8 cellular contexts compared by ENCODE assay signal in the genomic region with DNA sequence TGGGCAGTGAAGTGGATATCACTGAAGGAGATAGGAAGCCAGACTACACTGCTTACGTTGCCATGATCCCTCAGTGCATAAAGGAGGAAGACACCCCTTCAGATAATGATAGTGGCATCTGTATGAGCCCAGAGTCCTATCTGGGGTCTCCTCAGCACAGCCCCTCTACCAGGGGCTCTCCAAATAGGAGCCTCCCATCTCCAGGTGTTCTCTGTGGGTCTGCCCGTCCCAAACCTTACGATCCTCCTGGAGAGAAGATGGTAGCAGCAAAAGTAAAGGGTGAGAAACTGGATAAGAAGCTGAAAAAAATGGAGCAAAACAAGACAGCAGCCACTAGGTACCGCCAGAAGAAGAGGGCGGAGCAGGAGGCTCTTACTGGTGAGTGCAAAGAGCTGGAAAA. TPM values are rescaled to one million over a fixed set of nuclear protein-coding genes. Genes with fewer than 3 reads are reported as not detected.
DNase-seq lines count a peak whose midpoint lies in the region; ATAC-seq, FAIRE-seq and TF ChIP-seq lines count a peak whose summit lies in the region.
"Not testable (repeated sequence)": the region's sequence is repeated elsewhere in the genome, so short reads cannot be mapped to it uniquely, and the experiment has no call there.

No MANE protein-coding gene starts in this region.

- H2AK5ac ChIP-seq in neuronal stem cell (ENCODE audit: low read depth, low read length) = not testable (repeated sequence)

- H3K9me3 ChIP-seq in BLaER1 treated with 17β-estradiol and CSF1 and Interleukin-3, amounts not matched to agents 10 nM and 100 nM (replicated peaks in 1 of 11); HUES6 (ENCODE audit: control insufficient read depth, insufficient read depth, low read depth, low read length); T-helper 17 cell (ENCODE audit: control insufficient read depth, low read length, poor library complexity, severe bottlenecking); adrenal gland (replicated peaks in 1 of 3); endothelial cell of umbilical vein (replicated peaks; ENCODE audit: control insufficient read depth, insufficient read depth, low read length); kidney (ENCODE audit: control insufficient read depth in 1 of 2, low read length in 2 of 2); neuronal stem cell (replicated peaks in 1 of 2; ENCODE audit: control insufficient read depth in 2 of 2, insufficient read depth in 1 of 2, low read depth in 1 of 2, low read length in 2 of 2): not testable (repeated sequence)

- H4K8ac ChIP-seq in neuronal stem cell (ENCODE audit: low read depth, low read length) = not testable (repeated sequence)

- not testable (repeated sequence) for TF ChIP-seq POLR2A in adrenal gland (IDR thresholded peaks at IDR 0.05); endothelial cell of umbilical vein (IDR thresholded peaks at IDR 0.05; ENCODE audit: low read depth, low read length)

- H3K36me3 ChIP-seq in BLaER1 treated with 17β-estradiol and CSF1 and Interleukin-3, amounts not matched to agents 10 nM and 100 nM = peaks cover 37 to 67% (median 61%) of the 10 kb centered on the region in 11 experiments
- peaks cover 48% of the 10 kb centered on the region for H3K36me3 ChIP-seq in HUES6 (ENCODE audit: control insufficient read depth, insufficient read depth, low read length)
- peaks cover 0 to 40% of the 10 kb centered on the region in 2 donors for H3K36me3 ChIP-seq in adrenal gland (replicated peaks in 1 of 2)
- H3K36me3 ChIP-seq in endothelial cell of umbilical vein (ENCODE audit: control insufficient read depth in 2 of 2, extremely low read depth in 1 of 2, insufficient read depth in 2 of 2, low read length in 2 of 2) = peaks cover 5 to 21% of the 10 kb centered on the region in 2 experiments
- H3K36me3 ChIP-seq in kidney (ENCODE audit: control insufficient read depth in 1 of 2, insufficient read depth in 2 of 2, low read length in 2 of 2) = peaks cover 26 to 34% of the 10 kb centered on the region in 2 donors
- H3K36me3 ChIP-seq in neuronal stem cell (replicated peaks in 1 of 2; ENCODE audit: control insufficient read depth in 2 of 2, insufficient read depth in 2 of 2, low read length in 2 of 2) = peaks cover 35 to 63% of the 10 kb centered on the region in 2 donors

- H3K36me3 Mint-ChIP-seq in T-helper 17 cell (ENCODE audit: low read depth) = peaks cover 10% of the 10 kb centered on the region

- not testable (repeated sequence) for H3K79me1 ChIP-seq in neuronal stem cell (ENCODE audit: low read depth, low read length)

- not testable (repeated sequence) for H2BK120ac ChIP-seq in neuronal stem cell (ENCODE audit: low read depth, low read length)

- H3K23ac ChIP-seq in neuronal stem cell (ENCODE audit: low read depth, low read length, poor library complexity) = not testable (repeated sequence)

- not testable (repeated sequence) for H2BK5ac ChIP-seq in neuronal stem cell (ENCODE audit: low read length)

- CTCF ChIA-PET in endothelial cell of umbilical vein (lab: Charles Lee) = interaction anchor here (0.9 to 2.0 kb wide), 3 partner anchors 9 to 28 kb away, joined by 5 to 9 read pairs (median 9); no protein-coding TSS in a partner anchor

- H3K9ac ChIP-seq in BLaER1 treated with 17β-estradiol and CSF1 and Interleukin-3, amounts not matched to agents 10 nM and 100 nM = peak overlapping the region; percentile 94 to 100 (median 99)
- H3K9ac ChIP-seq in HUES6 (ENCODE audit: low read length) (peak overlapping the region; percentile 98), endothelial cell of umbilical vein (replicated peaks; ENCODE audit: extremely low read depth, insufficient read depth, low read length) (peak overlapping the region; percentile 97), kidney (ENCODE audit: low read length in 2 of 2) (peak overlapping the region; percentile 96 to 99)
- not testable (repeated sequence) for H3K9ac ChIP-seq in neuronal stem cell (ENCODE audit: low read depth, low read length, poor library complexity)

- DNase-seq in T-helper 17 cell; adrenal gland; endothelial cell of umbilical vein (ENCODE audit: low read depth, low spot score); neuronal stem cell (ENCODE audit: low spot score): not testable (repeated sequence)
- DNase-seq in kidney = peak; percentile 14

- peaks cover 60 to 73% (median 67%) of the 10 kb centered on the region in 10 experiments for H3K4me1 ChIP-seq in BLaER1 treated with 17β-estradiol and CSF1 and Interleukin-3, amounts not matched to agents 10 nM and 100 nM
- H3K4me1 ChIP-seq in HUES6 (ENCODE audit: control insufficient read depth, insufficient read depth, low read length) (peaks cover 11% of the 10 kb centered on the region), adrenal gland (replicated peaks in 1 of 2) (peaks cover 36 to 59% of the 10 kb centered on the region in 2 donors), endothelial cell of umbilical vein (ENCODE audit: control insufficient read depth, extremely low read depth, insufficient read depth, low read length) (peaks cover 15% of the 10 kb centered on the region), kidney (ENCODE audit: control insufficient read depth in 1 of 2, insufficient read depth in 1 of 2, low read depth in 1 of 2, low read length in 2 of 2) (peaks cover 26 to 40% of the 10 kb centered on the region in 2 donors), neuronal stem cell (ENCODE audit: control insufficient read depth in 2 of 2, insufficient read depth in 1 of 2, low read depth in 1 of 2, low read length in 2 of 2) (peaks cover 21 to 24% of the 10 kb centered on the region in 2 donors)

- peak overlapping the region; percentile 97 for H3K4me3 Mint-ChIP-seq in T-helper 17 cell

- ATAC-seq in T-helper 17 cell = not testable (repeated sequence)

- H3K4me3 ChIP-seq in BLaER1 treated with 17β-estradiol and CSF1 and Interleukin-3, amounts not matched to agents 10 nM and 100 nM = peak overlapping the region; percentile 80 to 100 (median 98)
- H3K4me3 ChIP-seq in HUES6 (ENCODE audit: low read depth, low read length) = peak overlapping the region; percentile 80
- peak overlapping the region in 2 of 4 donors; percentile 22 to 98 for H3K4me3 ChIP-seq in adrenal gland
- peak overlapping the region; percentile 50 to 96 (median 92) for H3K4me3 ChIP-seq in endothelial cell of umbilical vein (replicated peaks in 1 of 3; ENCODE audit: insufficient read depth in 1 of 3, low read depth in 1 of 3, low read length in 3 of 3)
- peak overlapping the region; percentile 87 to 94 for H3K4me3 ChIP-seq in kidney (ENCODE audit: low read length in 2 of 2)
- peak overlapping the region in 1 of 2 donors; percentile 56 for H3K4me3 ChIP-seq in neuronal stem cell (ENCODE audit: low read length in 2 of 2)

- H3K27me3 Mint-ChIP-seq in T-helper 17 cell = not testable (repeated sequence)

- peaks cover 62 to 87% (median 67%) of the 10 kb centered on the region in 11 experiments for H4K20me1 ChIP-seq in BLaER1 treated with 17β-estradiol and CSF1 and Interleukin-3, amounts not matched to agents 10 nM and 100 nM
- H4K20me1 ChIP-seq in endothelial cell of umbilical vein (replicated peaks; ENCODE audit: control insufficient read depth, extremely low read depth, insufficient read depth, low read length) = not testable (repeated sequence)

- not testable (repeated sequence) for H3K9me1 ChIP-seq in endothelial cell of umbilical vein (replicated peaks; ENCODE audit: control insufficient read depth, extremely low read depth, insufficient read depth, low read length)

- WGBS in adrenal gland, 4 donors = 9 to 17% (median 15%) methylated on average over 4 to 5 of the region's 5 CpGs
- WGBS in neuronal stem cell (ENCODE audit: extremely low coverage in 2 of 2, insufficient read length in 2 of 2, insufficient replicate concordance in 1 of 2), 2 donors = no CpG with 5 or more reads among the region's 5 CpGs

- H3K27ac ChIP-seq in BLaER1 treated with 17β-estradiol and CSF1 and Interleukin-3, amounts not matched to agents 10 nM and 100 nM = peak overlapping the region in 10 of 11 experiments; percentile 97 to 100 (median 98); a peak in 19 of 22 replicates
- H3K27ac ChIP-seq in HUES6 (ENCODE audit: low read depth, low read length); endothelial cell of umbilical vein (ENCODE audit: insufficient read depth, low read depth, low read length); neuronal stem cell (replicated peaks; ENCODE audit: low read length): not testable (repeated sequence)
- H3K27ac ChIP-seq in adrenal gland (peak overlapping the region in 3 of 5 donors; percentile 96 to 99 (median 98)), kidney (ENCODE audit: low read depth in 2 of 2, low read length in 2 of 2) (peak overlapping the region in 1 of 2 donors; percentile 100), temporal lobe (ENCODE audit: low read depth, low read length) (peak overlapping the region; percentile 56)

- H2AFZ ChIP-seq in endothelial cell of umbilical vein (ENCODE audit: low read depth, low read length); neuronal stem cell (ENCODE audit: low read length): not testable (repeated sequence)

- H3K27ac Mint-ChIP-seq in T-helper 17 cell = peak overlapping the region; percentile 99

- BruUV-seq in endothelial cell of umbilical vein (replicated peaks; lab: Mats Ljungman, UMichigan) = not testable (repeated sequence)

- H3K79me2 ChIP-seq in endothelial cell of umbilical vein (ENCODE audit: control insufficient read depth, insufficient read depth, low read length) = peaks cover 42% of the 10 kb centered on the region

- POLR2A ChIA-PET in endothelial cell of umbilical vein (lab: Charles Lee) = interaction anchor here (0.7 to 1.3 kb wide), 3 partner anchors 24 to 205 kb away, joined by 3 to 4 read pairs (median 3); a partner anchor contains a TSS

- dilution Hi-C loops in endothelial cell of umbilical vein (cut with MboI; ENCODE audit: extremely low pct_ligation_motif_present, low sequenced_read_pairs) = not testable (repeated sequence)

- not testable (repeated sequence) for H3K14ac ChIP-seq in neuronal stem cell (ENCODE audit: low read length)

- not testable (repeated sequence) for H3K27me3 ChIP-seq in BLaER1 treated with 17β-estradiol and CSF1 and Interleukin-3, amounts not matched to agents 10 nM and 100 nM; HUES6 (ENCODE audit: control insufficient read depth, insufficient read depth, low read length); adrenal gland; endothelial cell of umbilical vein (ENCODE audit: control insufficient read depth in 2 of 2, insufficient read depth in 2 of 2, low read length in 2 of 2); neuronal stem cell (ENCODE audit: control insufficient read depth in 3 of 3, insufficient read depth in 3 of 3, low read depth in 1 of 3, low read length in 3 of 3)

- not testable (repeated sequence) for H3K18ac ChIP-seq in neuronal stem cell (ENCODE audit: low read length)

- not testable (repeated sequence) for H3K4ac ChIP-seq in neuronal stem cell (ENCODE audit: low read length)

- H3K4me1 Mint-ChIP-seq in T-helper 17 cell = peaks cover 46% of the 10 kb centered on the region

- TF ChIP-seq CTCF in adrenal gland (IDR thresholded peaks at IDR 0.05); endothelial cell of umbilical vein (IDR thresholded peaks at IDR 0.05; ENCODE audit: extremely low read depth in 1 of 2, insufficient read depth in 1 of 2, low read depth in 1 of 2, low read length in 2 of 2); kidney (IDR thresholded peaks at IDR 0.05; ENCODE audit: borderline replicate concordance, extremely low read depth, insufficient read depth): not testable (repeated sequence)

- not testable (repeated sequence) for H2BK12ac ChIP-seq in neuronal stem cell (ENCODE audit: low read length)

- not testable (repeated sequence) for FAIRE-seq in endothelial cell of umbilical vein (lab: Jason Lieb, UNC); kidney (lab: Jason Lieb, UNC)

- not testable (repeated sequence) for H4K91ac ChIP-seq in neuronal stem cell (ENCODE audit: low read depth, low read length, poor library complexity)

- H3K4me2 ChIP-seq in BLaER1 treated with 17β-estradiol and CSF1 and Interleukin-3, amounts not matched to agents 10 nM and 100 nM = peak overlapping the region; percentile 84 to 100 (median 99)
- H3K4me2 ChIP-seq in endothelial cell of umbilical vein (ENCODE audit: insufficient read depth, low read length) (peak overlapping the region; percentile 89), neuronal stem cell (ENCODE audit: insufficient read depth, low read length, poor library complexity, severe bottlenecking) (peak overlapping the region; percentile 78)

- not testable (repeated sequence) for H2BK15ac ChIP-seq in neuronal stem cell (ENCODE audit: low read length)

- intact Hi-C loops in adrenal gland (cut with DNase I) = loop anchor here in 1 of 2 donors (10.0 kb wide), 2 partner anchors 177 to 347 kb away; a partner anchor contains a TSS
- intact Hi-C loops in endothelial cell of umbilical vein (cut with micrococcal nuclease) = loop anchor here (10.0 kb wide), 2 partner anchors 267 to 347 kb away; no protein-coding TSS in a partner anchor
- intact Hi-C loops in kidney (cut with DNase I) = not testable (repeated sequence)

RNA-seq across cellular contexts. Expression of a gene that starts 1.7 kb away (rescaled TPM):
- total RNA-seq in T-helper 17 cell = 100 to 1,000 TPM; 260 to 333 TPM
- total RNA-seq in adrenal gland = 100 to 1,000 TPM; 207 to 498 (median 324) TPM
- 1,000 to 10,000 TPM in 2 of 3 donors, 100 to 1,000 TPM in 1; 619 to 1,513 (median 1,039) TPM for polyA plus RNA-seq in adrenal gland
- 312 and 324 TPM in 2 replicates for total RNA-seq in endothelial cell of umbilical vein
- 581 and 668 TPM in 2 replicates for polyA plus RNA-seq in endothelial cell of umbilical vein
- polyA plus RNA-seq in endothelial cell of umbilical vein (2011; cell fraction: cytosol; rRNA removed) = 869 and 960 TPM in 2 replicates
- polyA plus RNA-seq in endothelial cell of umbilical vein (2011; cell fraction: nucleus; rRNA removed) = 1,073 and 1,121 TPM in 2 replicates
- polyA plus RNA-seq in endothelial cell of umbilical vein (2012) = 312 and 313 TPM in 2 replicates
- polyA minus RNA-seq in endothelial cell of umbilical vein = 203 and 214 TPM in 2 replicates
- polyA minus RNA-seq in endothelial cell of umbilical vein (2011; cell fraction: cytosol; rRNA and poly(A)+ RNA removed) = 187 TPM
- 160 and 165 TPM in 2 replicates for polyA minus RNA-seq in endothelial cell of umbilical vein (2011; cell fraction: nucleus; rRNA and poly(A)+ RNA removed)
- 261 TPM for total RNA-seq in kidney
- polyA plus RNA-seq in kidney (ENCODE audit: insufficient read depth, low read depth, low replicate concordance) = 293 TPM
- 261 TPM for polyA plus RNA-seq in neuronal stem cell (2013, experiment 1 of 2)
- 254 TPM for polyA plus RNA-seq in neuronal stem cell (2013, experiment 2 of 2)
- total RNA-seq in temporal lobe = 72.0 TPM

RNA-seq across cellular contexts. Expression of a gene that starts 10.5 kb away (rescaled TPM):
- total RNA-seq in T-helper 17 cell = 10 to 100 TPM; 42.6 to 47.3 TPM
- 100 to 1,000 TPM in 4 of 8 donors, 10 to 100 TPM in 4; 80.4 to 250 (median 132) TPM for total RNA-seq in adrenal gland
- polyA plus RNA-seq in adrenal gland = 100 to 1,000 TPM in 2 of 3 donors, 10 to 100 TPM in 1; 39.5 to 217 (median 174) TPM
- 63.0 and 66.6 TPM in 2 replicates for total RNA-seq in endothelial cell of umbilical vein
- 84.3 and 96.5 TPM in 2 replicates for polyA plus RNA-seq in endothelial cell of umbilical vein
- 80.6 and 106 TPM in 2 replicates for polyA plus RNA-seq in endothelial cell of umbilical vein (2011; cell fraction: cytosol; rRNA removed)
- 40.1 and 50.0 TPM in 2 replicates for polyA plus RNA-seq in endothelial cell of umbilical vein (2011; cell fraction: nucleus; rRNA removed)
- 45.5 and 46.8 TPM in 2 replicates for polyA plus RNA-seq in endothelial cell of umbilical vein (2012)
- 10.0 and 14.4 TPM in 2 replicates for polyA minus RNA-seq in endothelial cell of umbilical vein
- 9.5 TPM for polyA minus RNA-seq in endothelial cell of umbilical vein (2011; cell fraction: cytosol; rRNA and poly(A)+ RNA removed)
- polyA minus RNA-seq in endothelial cell of umbilical vein (2011; cell fraction: nucleus; rRNA and poly(A)+ RNA removed) = 6.6 and 10.2 TPM in 2 replicates
- total RNA-seq in kidney = 51.8 TPM
- polyA plus RNA-seq in kidney (ENCODE audit: insufficient read depth, low read depth, low replicate concordance) = 180 TPM
- polyA plus RNA-seq in neuronal stem cell (2013, experiment 1 of 2) = 48.7 TPM
- polyA plus RNA-seq in neuronal stem cell (2013, experiment 2 of 2) = 48.2 TPM
- total RNA-seq in temporal lobe = 31.7 TPM

RNA-seq across cellular contexts. Expression of a gene that starts 20.0 kb away (rescaled TPM):
- total RNA-seq in T-helper 17 cell (10 to 100 TPM; 16.9 to 22.7 TPM), adrenal gland (10 to 100 TPM; 24.4 to 44.2 (median 26.9) TPM), endothelial cell of umbilical vein (24.7 and 31.1 TPM in 2 replicates), kidney (27.9 TPM), temporal lobe (17.5 TPM)
- polyA plus RNA-seq in adrenal gland (10 to 100 TPM in 1 of 3 donors, 1 to 10 TPM in 2; 5.1 to 27.0 (median 6.9) TPM), endothelial cell of umbilical vein (14.2 and 14.8 TPM in 2 replicates), kidney (ENCODE audit: insufficient read depth, low read depth, low replicate concordance) (13.0 TPM)
- polyA plus RNA-seq in endothelial cell of umbilical vein (2011; cell fraction: cytosol; rRNA removed) = 13.2 and 13.6 TPM in 2 replicates
- 10.4 and 11.0 TPM in 2 replicates for polyA plus RNA-seq in endothelial cell of umbilical vein (2011; cell fraction: nucleus; rRNA removed)
- 16.4 and 18.8 TPM in 2 replicates for polyA plus RNA-seq in endothelial cell of umbilical vein (2012)
- 28.1 and 29.4 TPM in 2 replicates for polyA minus RNA-seq in endothelial cell of umbilical vein
- polyA minus RNA-seq in endothelial cell of umbilical vein (2011; cell fraction: cytosol; rRNA and poly(A)+ RNA removed) = 16.6 TPM
- polyA minus RNA-seq in endothelial cell of umbilical vein (2011; cell fraction: nucleus; rRNA and poly(A)+ RNA removed) = 7.9 and 11.6 TPM in 2 replicates
- polyA plus RNA-seq in neuronal stem cell (2013, experiment 1 of 2) = 27.3 TPM
- polyA plus RNA-seq in neuronal stem cell (2013, experiment 2 of 2) = 27.0 TPM

RNA-seq across cellular contexts. Expression of a gene that starts 48.5 kb away (rescaled TPM):
- total RNA-seq in T-helper 17 cell (10 to 100 TPM; 20.3 to 27.9 TPM), adrenal gland (10 to 100 TPM in 2 of 8 donors, 1 to 10 TPM in 6; 1.1 to 11.8 (median 3.2) TPM), endothelial cell of umbilical vein (not detected in 2 replicates), kidney (0.63 TPM), temporal lobe (10.1 TPM)
- polyA plus RNA-seq in adrenal gland (10 to 100 TPM in 1 of 3 donors, 1 to 10 TPM in 1, under 1 TPM in 1; 0.46 to 20.1 (median 7.4) TPM), endothelial cell of umbilical vein (0.02 TPM in 1 of 2 replicates, not detected in the other), kidney (ENCODE audit: insufficient read depth, low read depth, low replicate concordance) (not detected)
- not detected in 2 replicates for polyA plus RNA-seq in endothelial cell of umbilical vein (2011; cell fraction: cytosol; rRNA removed)
- 0.01 TPM in 1 of 2 replicates, not detected in the other for polyA plus RNA-seq in endothelial cell of umbilical vein (2011; cell fraction: nucleus; rRNA removed)
- polyA plus RNA-seq in endothelial cell of umbilical vein (2012) = not detected in 2 replicates
- not detected in 2 replicates for polyA minus RNA-seq in endothelial cell of umbilical vein
- polyA minus RNA-seq in endothelial cell of umbilical vein (2011; cell fraction: cytosol; rRNA and poly(A)+ RNA removed) = not detected
- not detected in 2 replicates for polyA minus RNA-seq in endothelial cell of umbilical vein (2011; cell fraction: nucleus; rRNA and poly(A)+ RNA removed)
- polyA plus RNA-seq in neuronal stem cell (2013, experiment 1 of 2) = 0.21 TPM
- polyA plus RNA-seq in neuronal stem cell (2013, experiment 2 of 2) = 0.18 TPM
